10 cellular contexts compared by ENCODE assay signal in genomic region chr3:134687642-134688041, GRCh38. TPM values are rescaled to one million over a fixed set of nuclear protein-coding genes. Genes with fewer than 3 reads are reported as not detected.
"Had no signal": no experiment of that assay in that cellular context is flagged by ENCODE, and none has a peak within 500 bp of the region (broad histone marks: within the 10 kb centered on the region; RNA-seq: fewer than 3 reads in every experiment).

No MANE protein-coding gene starts in this region.

- H3K4me1 ChIP-seq: HAP-1 had no signal

- H3K36me3 ChIP-seq: HAP-1 had no signal

- H3K27ac ChIP-seq: HL-60 had no signal

- ATAC-seq: HCT116, HepG2 had no signal

- DNase-seq: GM23248, GOT3, H7, HFFc6 had no signal

- H3K4me3 ChIP-seq: GM23248, HAP-1 had no signal

- H3K9me3 ChIP-seq: HAP-1 had no signal

- H2AFZ ChIP-seq: GM23248 had no signal

RNA-seq across cellular contexts. Expression of gene KY, which starts 36.8 kb away (rescaled TPM):
- total RNA-seq: HepG2, HT1080 had no signal
- polyA plus RNA-seq: HepG2, IgD-negative memory B cell had no signal
